ENCODE assay signal across 16 cellular contexts in genomic region chr4:131381055-131381454, GRCh38.
A peak's percentile ranks its signal among the peaks of the same experiment; 100 is the strongest.
DNase-seq lines count a peak whose midpoint lies in the region; ATAC-seq, FAIRE-seq and TF ChIP-seq lines count a peak whose summit lies in the region.
"Had no signal": no experiment of that assay in that cellular context is flagged by ENCODE, and none has a peak within 500 bp of the region (broad histone marks: within the 10 kb centered on the region; RNA-seq: fewer than 3 reads in every experiment).

No MANE protein-coding gene starts in this region.

- POLR2A ChIA-PET in HepG2 (lab: Yijun Ruan, JAX): no interaction called here

- DNase-seq in HepG2 (ENCODE audit: low spot score): no peak
- DNase-seq in right lobe of liver: no peak
- no peak for DNase-seq in kidney
- no peak for DNase-seq in KBM-7
- DNase-seq in iPS-NIHi7 (ENCODE audit: extremely low spot score): no peak
- no peak for DNase-seq in SHP77 treated with DMSO at 0.1 percent for 48 hours (lab: John Stamatoyannopoulos, UW)
- DNase-seq: CD4-positive, alpha-beta memory T cell; DMS153; DMS79; GF-D8; H9 had no signal

- 27% methylated on average over 2 of the region's 2 CpGs for WGBS in HepG2 (ENCODE audit: low lambda C conversion rate)
- WGBS in right lobe of liver (ENCODE audit: insufficient coverage, low coverage, low lambda C conversion rate, missing lambda C conversion rate): 46% methylated on average over 2 of the region's 2 CpGs

- no peak overlapping the region for H3K4me2 ChIP-seq in HepG2 (ENCODE audit: low read depth, low read length)
- H3K4me2 ChIP-seq: BLaER1 had no signal

- H2AFZ ChIP-seq in HepG2 (ENCODE audit: low read length): no peak overlapping the region

- TF ChIP-seq EP300 in HepG2 (IDR thresholded peaks at IDR 0.05; ENCODE audit: low read depth in 2 of 2, low read length in 2 of 2) (no peak), HepG2 (CRISPR knock-in tag; IDR thresholded peaks at IDR 0.05; ENCODE audit: borderline replicate concordance) (no peak)

- H3K36me3 ChIP-seq in HepG2 (replicated peaks in 1 of 2; ENCODE audit: control insufficient read depth in 1 of 2, insufficient read depth in 2 of 2, low read length in 2 of 2): no peaks in the 10 kb centered on the region
- no peaks in the 10 kb centered on the region for H3K36me3 ChIP-seq in right lobe of liver
- no peaks in the 10 kb centered on the region for H3K36me3 ChIP-seq in kidney (ENCODE audit: control insufficient read depth in 1 of 2, insufficient read depth in 2 of 2, low read length in 2 of 2)
- H3K36me3 ChIP-seq: BLaER1 had no signal

- CTCF ChIA-PET in HepG2 (lab: Yijun Ruan, JAX; ENCODE audit: low intra/inter-chr PET ratio, low total read pairs): no interaction called here

- no TSS peak for BruUV-seq in HepG2 (replicated peaks; lab: Mats Ljungman, UMichigan)

- no peak overlapping the region for H3K9ac ChIP-seq in HepG2 (ENCODE audit: insufficient read depth, low read depth, low read length)
- no peak overlapping the region for H3K9ac ChIP-seq in kidney (ENCODE audit: low read length in 2 of 2)
- H3K9ac ChIP-seq: BLaER1 had no signal

- in situ Hi-C loops in HepG2 (cut with HindIII; ENCODE audit: extremely low pct_ligation_motif_present, low pct_unique_long_range_greater_than_20kb): no loop called here
- in situ Hi-C loops in KBM-7 (cut with MboI; ENCODE audit: low pct_unique_long_range_greater_than_20kb, low sequenced_read_pairs): no loop called here

- no peaks in the 10 kb centered on the region for H3K9me3 ChIP-seq in HepG2 (ENCODE audit: low read length)
- no peaks in the 10 kb centered on the region for H3K9me3 ChIP-seq in right lobe of liver
- H3K9me3 ChIP-seq in kidney (ENCODE audit: control insufficient read depth in 1 of 2, low read length in 2 of 2): no peaks in the 10 kb centered on the region

- H3K4me3 ChIP-seq in HepG2 (replicated peaks in 1 of 3; ENCODE audit: insufficient read depth in 1 of 3, low read depth in 2 of 3, low read length in 3 of 3) (no peak overlapping the region), right lobe of liver (no peak overlapping the region), kidney (ENCODE audit: low read length in 2 of 2) (no peak overlapping the region)
- H3K4me3 ChIP-seq: BLaER1 had no signal

- H3K27ac ChIP-seq in HepG2 (ENCODE audit: extremely low read length, insufficient read depth, low read length) (no peak overlapping the region), right lobe of liver (no peak overlapping the region), kidney (ENCODE audit: low read depth in 2 of 2, low read length in 2 of 2) (no peak overlapping the region)
- H3K27ac ChIP-seq: 22Rv1, BLaER1 had no signal

- H3K27me3 ChIP-seq in HepG2 (ENCODE audit: control insufficient read depth in 1 of 2, insufficient read depth in 2 of 2, low read length in 2 of 2) (no peaks in the 10 kb centered on the region), right lobe of liver (no peaks in the 10 kb centered on the region)
- H3K27me3 ChIP-seq: BLaER1 had no signal

- ATAC-seq in HepG2: no peak
- ATAC-seq in right lobe of liver: no peak

- H3K4me1 ChIP-seq in HepG2 (ENCODE audit: insufficient read depth, low read length) (no peaks in the 10 kb centered on the region), right lobe of liver (no peaks in the 10 kb centered on the region), kidney (ENCODE audit: control insufficient read depth in 1 of 2, insufficient read depth in 1 of 2, low read depth in 1 of 2, low read length in 2 of 2) (no peaks in the 10 kb centered on the region)
- H3K4me1 ChIP-seq: BLaER1 had no signal

- H4K20me1 ChIP-seq in HepG2 (ENCODE audit: insufficient read depth, low read length): no peaks in the 10 kb centered on the region
- H4K20me1 ChIP-seq: BLaER1 had no signal

- TF ChIP-seq CTCF in HepG2 (CRISPR knock-in tag; IDR thresholded peaks at IDR 0.05) (no peak), right lobe of liver (IDR thresholded peaks at IDR 0.05) (no peak), kidney (IDR thresholded peaks at IDR 0.05; ENCODE audit: borderline replicate concordance, extremely low read depth, insufficient read depth) (no peak)

- no peak for TF ChIP-seq RAD21 in HepG2 (CRISPR knock-in tag; IDR thresholded peaks at IDR 0.05)

- no peak for FAIRE-seq in HepG2 (lab: Jason Lieb, UNC)
- peak; percentile 20 for FAIRE-seq in TTC549 (lab: Jason Lieb, UNC)
- peak; percentile 86 for FAIRE-seq in kidney (lab: Jason Lieb, UNC)
- FAIRE-seq: H1, HTR-8/SVneo had no signal

- intact Hi-C loops in HepG2 (cut with micrococcal nuclease; ENCODE audit: unreplicated experiment): no loop called here
- intact Hi-C loops in right lobe of liver (cut with DNase I): no loop called here
- intact Hi-C loops in kidney (cut with DNase I): no loop called here

- no peaks in the 10 kb centered on the region for H3K79me2 ChIP-seq in HepG2 (ENCODE audit: insufficient read depth, low read length)

- TF ChIP-seq POLR2A in HepG2 (IDR thresholded peaks at IDR 0.05; ENCODE audit: insufficient read depth in 1 of 2, low read depth in 2 of 2, low read length in 2 of 2) (no peak), right lobe of liver (IDR thresholded peaks at IDR 0.05) (no peak)

TF ChIP-seq in HepG2, 621 proteins besides CTCF, POLR2A, EP300 and RAD21:
- no peak for TF ChIP-seq ZNF3 (CRISPR knock-in tag; IDR thresholded peaks at IDR 0.05)
- TF ChIP-seq MAFF (IDR thresholded peaks at IDR 0.05; ENCODE audit: low read depth, low read length): peak; percentile 68; the same call in 1 of the 2 replicates
- peak; percentile 57 to 85 for TF ChIP-seq MAFK (conservative IDR thresholded peaks at IDR 0.05 in 1 of 2, IDR thresholded peaks at IDR 0.05 in 1 of 2; ENCODE audit: low read length in 2 of 2)
- no peak for TF ChIP-seq EHMT2 (IDR thresholded peaks at IDR 0.05; ENCODE audit: borderline replicate concordance, low read depth, low read length)
- TF ChIP-seq PHF5A (CRISPR knock-in tag; IDR thresholded peaks at IDR 0.05; ENCODE audit: low read depth, unreplicated experiment): no peak
